14 cellular contexts compared by ENCODE assay signal in the genomic region with DNA sequence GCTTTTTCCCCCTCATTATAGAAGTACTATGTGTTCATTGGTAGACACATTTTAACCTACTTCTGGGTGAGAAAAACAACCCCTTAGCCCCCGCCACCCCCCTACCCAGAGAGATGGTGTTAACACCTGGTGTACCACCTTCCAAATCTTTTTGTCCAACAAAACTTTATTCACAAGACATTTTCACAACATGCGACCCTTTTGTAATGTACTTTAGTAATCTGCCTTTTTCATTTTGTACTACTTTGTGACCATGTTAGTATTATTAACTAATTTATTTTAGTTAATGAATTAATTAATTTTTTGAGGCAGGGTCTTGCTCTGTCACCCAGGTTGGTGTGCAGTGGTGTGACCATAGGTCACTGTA. TPM values are rescaled to one million over a fixed set of nuclear protein-coding genes. Genes with fewer than 3 reads are reported as not detected.
DNase-seq lines count a peak whose midpoint lies in the region; ATAC-seq and TF ChIP-seq lines count a peak whose summit lies in the region.
"Had no signal": no experiment of that assay in that cellular context is flagged by ENCODE, and none has a peak within 500 bp of the region (broad histone marks: within the 10 kb centered on the region; RNA-seq: fewer than 3 reads in every experiment).

No MANE protein-coding gene starts in this region.

- peaks cover 71% of the 10 kb centered on the region for H3K36me3 ChIP-seq in Karpas-422 (ENCODE audit: insufficient read depth, low read length)
- H3K36me3 ChIP-seq in spleen: peaks cover 0 to 38% (median 0%) of the 10 kb centered on the region in 6 donors
- H3K36me3 ChIP-seq in uterus: no peaks in the 10 kb centered on the region
- H3K36me3 ChIP-seq: thyroid gland had no signal

- no peaks in the 10 kb centered on the region for H3K9me3 ChIP-seq in Karpas-422 (ENCODE audit: low read length)
- no peaks in the 10 kb centered on the region for H3K9me3 ChIP-seq in spleen
- no peaks in the 10 kb centered on the region for H3K9me3 ChIP-seq in uterus
- H3K9me3 ChIP-seq: Caco-2, psoas muscle, thyroid gland had no signal

- H3K4me3 Mint-ChIP-seq in activated T-cell treated with anti-CD3 and anti-CD28 coated beads, Interleukin-2, amount 50 U/mL, for 4 hours: peak overlapping the region; percentile 16
- H3K4me3 Mint-ChIP-seq in activated naive CD8-positive, alpha-beta T cell treated with anti-CD3 and anti-CD28 coated beads for 36 hours: peak overlapping the region; percentile 43

- H3K27ac ChIP-seq in Karpas-422 (ENCODE audit: low read length) (peak overlapping the region; percentile 83), spleen (peak overlapping the region; percentile 66 to 95 (median 88)), uterus (peak overlapping the region in 1 of 2 donors; percentile 9)
- H3K27ac ChIP-seq: psoas muscle, thyroid gland had no signal

- no peak overlapping the region for H3K4me2 ChIP-seq in Karpas-422 (ENCODE audit: low read depth, low read length, poor library complexity, severe bottlenecking)

- H3K4me3 ChIP-seq in Karpas-422 (ENCODE audit: low read length) (peak overlapping the region; percentile 1; the same call in 1 of the 2 replicates), spleen (peak overlapping the region in 1 of 8 donors; percentile 55), uterus (no peak overlapping the region)
- H3K4me3 ChIP-seq: psoas muscle, thyroid gland had no signal

- peaks cover 95% of the 10 kb centered on the region for H3K4me1 ChIP-seq in Karpas-422 (ENCODE audit: low read length)
- peaks cover 8 to 98% (median 65%) of the 10 kb centered on the region in 6 donors for H3K4me1 ChIP-seq in spleen
- H3K4me1 ChIP-seq in uterus: no peaks in the 10 kb centered on the region
- H3K4me1 ChIP-seq: Caco-2, psoas muscle, thyroid gland had no signal

- 21 to 46% (median 41%) methylated on average over 2 of the region's 2 CpGs for WGBS in spleen, 5 donors

- no peaks in the 10 kb centered on the region for H3K9me2 ChIP-seq in Karpas-422 (replicated peaks; ENCODE audit: insufficient read depth, low read length)

- no peak for ATAC-seq in activated T-cell treated with anti-CD3 and anti-CD28 coated beads, Interleukin-2, amount 50 U/mL, for 4 hours
- ATAC-seq: psoas muscle had no signal

- DNase-seq in activated T-cell treated with anti-CD3 and anti-CD28 coated beads, Interleukin-2, amount 50 U/mL, for 4 hours: no peak
- DNase-seq in activated T-cell treated with anti-CD3 and anti-CD28 coated beads, Interleukin-2, amount 50 U/mL, for 48 hours: no peak
- DNase-seq in Karpas-422 (no peak), spleen (no peak), nucleus accumbens (lab: John Stamatoyannopoulos, UW) (no peak), midbrain (lab: John Stamatoyannopoulos, UW) (no peak), uterus (no peak)
- no peak for DNase-seq in activated naive CD8-positive, alpha-beta T cell treated with anti-CD3 and anti-CD28 coated beads for 36 hours
- DNase-seq: activated effector memory CD4-positive, alpha-beta T cell treated with Interleukin-2 at 50 U/mL for 16 hours; Caco-2; NCI-H1694 treated with DMSO at 0.1 percent for 48 hours; NCI-H524; psoas muscle; thyroid gland had no signal

- TF ChIP-seq CTCF in spleen (IDR thresholded peaks at IDR 0.05 in 8 of 11, conservative IDR thresholded peaks at IDR 0.05 in 3 of 11): no peak
- no peak for TF ChIP-seq CTCF in uterus (IDR thresholded peaks at IDR 0.05)

- no peaks in the 10 kb centered on the region for H3K27me3 Mint-ChIP-seq in activated T-cell treated with anti-CD3 and anti-CD28 coated beads, Interleukin-2, amount 50 U/mL, for 4 hours (ENCODE audit: low read depth)
- no peaks in the 10 kb centered on the region for H3K27me3 Mint-ChIP-seq in activated naive CD8-positive, alpha-beta T cell treated with anti-CD3 and anti-CD28 coated beads for 36 hours

- H3K9ac ChIP-seq in Karpas-422 (ENCODE audit: low read length): peak overlapping the region; percentile 53; the same call in 1 of the 2 replicates

- intact Hi-C loops in spleen (cut with DNase I; ENCODE audit: low total_unique reads) (no loop called here), uterus (cut with DNase I; ENCODE audit: low total_unique reads) (no loop called here)

- no peak for TF ChIP-seq POLR2A in spleen (IDR thresholded peaks at IDR 0.05)
- TF ChIP-seq POLR2A in uterus (IDR thresholded peaks at IDR 0.05): no peak

- H4K20me1 ChIP-seq in Karpas-422 (ENCODE audit: insufficient read depth, low read depth, low read length): peaks cover 83% of the 10 kb centered on the region

- peak overlapping the region; percentile 82 for H3K27ac Mint-ChIP-seq in activated naive CD8-positive, alpha-beta T cell treated with anti-CD3 and anti-CD28 coated beads for 36 hours

- H3K4me1 Mint-ChIP-seq in activated T-cell treated with anti-CD3 and anti-CD28 coated beads, Interleukin-2, amount 50 U/mL, for 4 hours (ENCODE audit: low read depth): peaks cover 19% of the 10 kb centered on the region
- H3K4me1 Mint-ChIP-seq in activated naive CD8-positive, alpha-beta T cell treated with anti-CD3 and anti-CD28 coated beads for 36 hours: peaks cover 29% of the 10 kb centered on the region

- H3K27me3 ChIP-seq in Karpas-422 (ENCODE audit: low read length) (no peaks in the 10 kb centered on the region), spleen (replicated peaks in 1 of 7) (no peaks in the 10 kb centered on the region), uterus (no peaks in the 10 kb centered on the region)
- H3K27me3 ChIP-seq: thyroid gland had no signal

- no peak overlapping the region for H2AFZ ChIP-seq in Karpas-422 (ENCODE audit: low read length)

- no peaks in the 10 kb centered on the region for H3K9me3 Mint-ChIP-seq in activated T-cell treated with anti-CD3 and anti-CD28 coated beads, Interleukin-2, amount 50 U/mL, for 4 hours
- no peaks in the 10 kb centered on the region for H3K9me3 Mint-ChIP-seq in activated naive CD8-positive, alpha-beta T cell treated with anti-CD3 and anti-CD28 coated beads for 36 hours

- H3K36me3 Mint-ChIP-seq in activated T-cell treated with anti-CD3 and anti-CD28 coated beads, Interleukin-2, amount 50 U/mL, for 4 hours (ENCODE audit: insufficient read depth): no peaks in the 10 kb centered on the region
- no peaks in the 10 kb centered on the region for H3K36me3 Mint-ChIP-seq in activated naive CD8-positive, alpha-beta T cell treated with anti-CD3 and anti-CD28 coated beads for 36 hours

- H3K79me2 ChIP-seq in Karpas-422 (ENCODE audit: low read length): peaks cover 98% of the 10 kb centered on the region

RNA-seq across cellular contexts. Expression of a gene that starts 20.0 kb away (rescaled TPM):
- total RNA-seq in activated T-cell treated with anti-CD3 and anti-CD28 coated beads, Interleukin-2, amount 50 U/mL, for 4 hours: 1 to 10 TPM; 2.6 to 3.4 (median 2.7) TPM
- total RNA-seq in Karpas-422 (2014; rRNA removed; shearing (Covaris generic); ENCODE audit: low replicate concordance): 574 and 580 TPM in 2 replicates
- total RNA-seq in activated naive CD8-positive, alpha-beta T cell treated with anti-CD3 and anti-CD28 coated beads for 36 hours: 1 to 10 TPM; 7.7 to 8.1 TPM
- 100 to 1,000 TPM; 111 to 277 (median 161) TPM for total RNA-seq in spleen
- polyA plus RNA-seq in spleen: 10 to 100 TPM; 57.1 to 83.2 (median 61.9) TPM
- 10 to 100 TPM; 11.2 to 39.4 (median 18.8) TPM for total RNA-seq in uterus
